In the genomic region with DNA sequence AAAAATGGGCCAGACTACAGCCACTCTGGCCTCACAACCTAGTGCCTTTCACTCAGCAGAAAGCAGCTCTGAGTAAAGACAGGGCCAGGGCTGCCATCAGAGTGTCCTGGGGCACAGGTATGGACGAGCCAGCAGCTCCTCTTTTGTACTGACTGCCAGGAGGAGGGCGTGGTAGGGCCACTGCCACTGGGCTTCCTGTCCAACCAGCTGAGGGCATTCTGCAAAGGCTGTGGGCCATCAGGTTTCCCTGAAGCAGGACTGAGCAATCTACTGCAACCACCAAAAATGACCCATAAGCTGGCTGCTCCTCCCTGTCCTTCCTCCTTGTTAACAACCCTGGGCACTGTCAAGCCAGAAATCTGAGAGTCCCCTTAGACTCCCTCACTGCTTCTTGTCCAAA, we compare ENCODE assay signal across 19 cellular contexts. TPM values are rescaled to one million over a fixed set of nuclear protein-coding genes. Genes with fewer than 3 reads are reported as not detected.
DNase-seq lines count a peak whose midpoint lies in the region; ATAC-seq and TF ChIP-seq lines count a peak whose summit lies in the region.
"Had no signal": no experiment of that assay in that cellular context is flagged by ENCODE, and none has a peak within 500 bp of the region (broad histone marks: within the 10 kb centered on the region; RNA-seq: fewer than 3 reads in every experiment).

No MANE protein-coding gene starts in this region.

- H3K4me1 Mint-ChIP-seq in Calu3 (ENCODE audit: low read depth, unreplicated experiment) = peaks cover 16% of the 10 kb centered on the region
- H3K4me1 Mint-ChIP-seq: B cell had no signal

- ATAC-seq in esophagus mucosa = peak; percentile 75
- ATAC-seq: CD8-positive, alpha-beta T cell; GM12878; HepG2 had no signal

- H3K27me3 Mint-ChIP-seq in Calu3 (ENCODE audit: unreplicated experiment) = no peaks in the 10 kb centered on the region
- H3K27me3 Mint-ChIP-seq: B cell had no signal

- H3K27ac ChIP-seq in RWPE1 (0 out of 2 replicates have a peak overlapping the region, but pooled peaks have one; percentile 11), skeletal muscle tissue (ENCODE audit: low read depth, low read length) (peak overlapping the region; percentile 19)
- H3K27ac ChIP-seq: BLaER1 treated with 17β-estradiol and CSF1 and Interleukin-3, amounts not matched to agents 10 nM and 100 nM; GM23248 had no signal

- H3K4me3 ChIP-seq in skeletal muscle tissue (ENCODE audit: low read length in 3 of 3) = no peak overlapping the region
- H3K4me3 ChIP-seq: BLaER1 treated with 17β-estradiol and CSF1 and Interleukin-3, amounts not matched to agents 10 nM and 100 nM; GM12878; GM23248; HAP-1 had no signal

- no peaks in the 10 kb centered on the region for H3K9me3 ChIP-seq in skeletal muscle tissue (ENCODE audit: control insufficient read depth in 3 of 3, low read length in 3 of 3)
- H3K9me3 ChIP-seq: BLaER1 treated with 17β-estradiol and CSF1 and Interleukin-3, amounts not matched to agents 10 nM and 100 nM; HAP-1 had no signal

- CTCF ChIA-PET in Calu3 (lab: Charles Lee) (no interaction called here), RWPE1 (lab: Yijun Ruan, JAX) (no interaction called here)

- TF ChIP-seq CTCF in Calu3 (IDR thresholded peaks at IDR 0.05; ENCODE audit: unreplicated experiment) = no peak
- no peak for TF ChIP-seq CTCF in RWPE1 (conservative IDR thresholded peaks at IDR 0.05; ENCODE audit: low read depth)

- BruUV-seq in Calu3 (replicated peaks; lab: Mats Ljungman, UMichigan) = no TSS peak

- H3K27ac Mint-ChIP-seq in Calu3 (ENCODE audit: unreplicated experiment) = peak overlapping the region; percentile 1
- H3K27ac Mint-ChIP-seq: B cell; CD8-positive, alpha-beta T cell had no signal

- H3K4me1 ChIP-seq in skeletal muscle tissue (ENCODE audit: control insufficient read depth in 3 of 3, insufficient read depth in 3 of 3, low read length in 3 of 3) = peaks cover 32 to 51% (median 36%) of the 10 kb centered on the region in 3 donors
- H3K4me1 ChIP-seq: HAP-1 had no signal

- peak overlapping the region in 1 of 3 donors; percentile 40 for H3K9ac ChIP-seq in skeletal muscle tissue (ENCODE audit: low read depth in 1 of 3, low read length in 3 of 3)
- H3K9ac ChIP-seq: BLaER1 treated with 17β-estradiol and CSF1 and Interleukin-3, amounts not matched to agents 10 nM and 100 nM; GM23248 had no signal

- no peak overlapping the region for H3K4me3 Mint-ChIP-seq in Calu3 (ENCODE audit: low read depth, unreplicated experiment)
- H3K4me3 Mint-ChIP-seq: B cell; CD8-positive, alpha-beta T cell had no signal

- H3K36me3 Mint-ChIP-seq in Calu3 (ENCODE audit: insufficient read depth, unreplicated experiment) = peaks cover 45% of the 10 kb centered on the region

- peaks cover 51 to 62% (median 59%) of the 10 kb centered on the region in 3 donors for H3K36me3 ChIP-seq in skeletal muscle tissue (ENCODE audit: control insufficient read depth in 3 of 3, insufficient read depth in 3 of 3, low read length in 3 of 3)

- no peaks in the 10 kb centered on the region for H3K9me3 Mint-ChIP-seq in Calu3 (ENCODE audit: low read depth, unreplicated experiment)
- H3K9me3 Mint-ChIP-seq: CD8-positive, alpha-beta T cell had no signal

- H3K27me3 ChIP-seq in skeletal muscle tissue (ENCODE audit: control insufficient read depth in 3 of 3, insufficient read depth in 3 of 3, low read length in 3 of 3) = no peaks in the 10 kb centered on the region
- H3K27me3 ChIP-seq: BLaER1 treated with 17β-estradiol and CSF1 and Interleukin-3, amounts not matched to agents 10 nM and 100 nM had no signal

- DNase-seq in Calu3 (no peak), RWPE1 (ENCODE audit: low spot score) (no peak), NAMALWA (ENCODE audit: low spot score) (no peak), NCI-H748 (lab: John Stamatoyannopoulos, UW; ENCODE audit: unreplicated experiment) (no peak)
- DNase-seq in NK-92 treated with Interleukin-12 subunit alpha and Interleukin-12 subunit beta, amount 100 ng/mL, for 24 hours (lab: John Stamatoyannopoulos, UW) = no peak
- DNase-seq: 8988T; CD8-positive, alpha-beta T cell; DMS 273 treated with DMSO at 0.1 percent for 48 hours; DMS53; DND-41; EL; GM23248 had no signal

- POLR2A ChIA-PET in RWPE1 (lab: Yijun Ruan, JAX; ENCODE audit: low non-redundant PET) = interaction anchor here (0.5 kb wide), 1 partner anchor 78 kb away, joined by 7 read pairs; the partner anchor contains the start of gene MTMR3

- intact Hi-C loops in Calu3 (cut with micrococcal nuclease; ENCODE audit: unreplicated experiment) = no loop called here

RNA-seq across cellular contexts. Expression of gene ASCC2, which starts 33.1 kb away (rescaled TPM):
- 62.6 and 73.4 TPM in 2 replicates for total RNA-seq in Calu3 (2022)
- 58.6 TPM for total RNA-seq in esophagus mucosa
- 15.7 TPM for total RNA-seq in skeletal muscle tissue

RNA-seq across cellular contexts. Expression of gene UQCR10, which starts 37.8 kb away (rescaled TPM):
- 113 and 120 TPM in 2 replicates for total RNA-seq in Calu3 (2022)
- total RNA-seq in esophagus mucosa = 96.0 TPM
- 57.9 TPM for total RNA-seq in skeletal muscle tissue

RNA-seq across cellular contexts. Expression of gene ZMAT5, which starts 38.2 kb away (rescaled TPM):
- total RNA-seq in Calu3 (2022) (20.5 and 21.0 TPM in 2 replicates), esophagus mucosa (21.1 TPM), skeletal muscle tissue (18.8 TPM)
